In the genomic region with DNA sequence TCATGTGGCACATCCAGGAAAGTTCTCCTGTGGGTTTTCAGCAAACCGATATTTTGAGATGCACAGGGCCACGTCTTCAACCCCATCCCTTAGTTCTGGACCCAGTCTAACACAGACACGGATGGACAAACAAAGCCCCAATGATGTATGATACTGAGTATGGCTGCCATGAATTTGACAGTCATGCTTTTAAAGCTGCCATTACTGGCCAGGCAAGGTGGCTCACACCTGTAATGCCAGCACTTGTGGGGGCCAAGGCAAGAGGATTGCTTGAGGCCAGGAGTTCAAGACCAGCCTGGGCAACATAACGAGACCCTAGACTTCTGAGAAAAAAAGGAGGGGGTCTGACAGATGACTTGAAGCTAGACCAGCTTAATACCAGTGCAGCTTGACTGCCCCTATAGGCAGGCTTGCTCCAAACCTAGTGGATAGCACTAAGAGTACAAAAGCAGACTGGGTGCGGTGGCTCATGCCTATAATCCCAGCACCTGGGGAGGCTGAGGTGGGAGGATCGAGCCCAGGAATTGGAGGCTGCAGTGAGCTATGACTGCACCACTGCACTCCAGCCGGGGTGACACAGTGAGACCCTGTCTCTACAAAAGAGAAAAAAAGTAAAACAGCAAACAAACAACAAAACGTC, we compare ENCODE assay signal across 8 cellular contexts. TPM values are rescaled to one million over a fixed set of nuclear protein-coding genes. Genes with fewer than 3 reads are reported as not detected.
DNase-seq lines count a peak whose midpoint lies in the region; ATAC-seq and TF ChIP-seq lines count a peak whose summit lies in the region.
"Had no signal": no experiment of that assay in that cellular context is flagged by ENCODE, and none has a peak within 500 bp of the region (broad histone marks: within the 10 kb centered on the region; RNA-seq: fewer than 3 reads in every experiment).

No MANE protein-coding gene starts in this region.

- no peaks in the 10 kb centered on the region for H3K4me1 ChIP-seq in tibial nerve
- H3K4me1 ChIP-seq: body of pancreas had no signal

- no peak overlapping the region for H3K27ac ChIP-seq in tibial nerve
- H3K27ac ChIP-seq: body of pancreas had no signal

- no peaks in the 10 kb centered on the region for H3K27me3 ChIP-seq in tibial nerve
- H3K27me3 ChIP-seq: body of pancreas had no signal

- WGBS in tibial nerve, 2 donors = 66 to 68% methylated on average over 8 of the region's 8 CpGs

- TF ChIP-seq CTCF in tibial nerve (IDR thresholded peaks at IDR 0.05) = no peak

- TF ChIP-seq POLR2A in tibial nerve (IDR thresholded peaks at IDR 0.05) = no peak

- no peaks in the 10 kb centered on the region for H3K36me3 ChIP-seq in tibial nerve

- intact Hi-C loops in left colon (cut with DNase I, micrococcal nuclease) = no loop called here

- H3K4me3 ChIP-seq in tibial nerve = no peak overlapping the region
- H3K4me3 ChIP-seq: body of pancreas had no signal

- TF ChIP-seq EP300 in tibial nerve (IDR thresholded peaks at IDR 0.05) = no peak

- no peaks in the 10 kb centered on the region for H3K9me3 ChIP-seq in tibial nerve
- H3K9me3 ChIP-seq: body of pancreas had no signal

- peak; percentile 13 for DNase-seq in DMS53 (lab: John Stamatoyannopoulos, UW)
- no peak for DNase-seq in DMS53 treated with DMSO at 0.1 percent for 48 hours (lab: John Stamatoyannopoulos, UW; ENCODE audit: unreplicated experiment)
- DNase-seq in OCI-M1 (lab: John Stamatoyannopoulos, UW) = peak; percentile 37
- DNase-seq in left colon = no peak
- no peak for DNase-seq in tibial nerve (ENCODE audit: low spot score in 2 of 2)
- DNase-seq in NCI-H128 (lab: John Stamatoyannopoulos, UW; ENCODE audit: unreplicated experiment) = no peak
- DNase-seq: activated CD4-positive, CD25-positive, alpha-beta regulatory T cell treated with anti-CD3 and anti-CD28 coated beads, Interleukin-2, amount 50 U/mL, for 72 hours; body of pancreas had no signal

- peak; percentile 47 for ATAC-seq in left colon
- ATAC-seq: body of pancreas had no signal

RNA-seq across cellular contexts. Expression of a gene that starts 10.8 kb away (rescaled TPM):
- total RNA-seq in left colon = 10 to 100 TPM; 12.3 to 15.2 TPM
- total RNA-seq in tibial nerve = 10 to 100 TPM; 14.7 to 22.2 (median 17.1) TPM

RNA-seq across cellular contexts. Expression of a gene that starts 35.7 kb away (rescaled TPM):
- 10 to 100 TPM; 82.9 to 99.8 TPM for total RNA-seq in left colon
- total RNA-seq in tibial nerve = 100 to 1,000 TPM in 1 of 4 donors, 10 to 100 TPM in 3; 71.7 to 127 (median 91.5) TPM

RNA-seq across cellular contexts. Expression of a gene that starts 35.9 kb away (rescaled TPM):
- total RNA-seq in left colon (1 to 10 TPM; 5.9 to 7.8 TPM), tibial nerve (10 to 100 TPM in 1 of 4 donors, 1 to 10 TPM in 3; 3.7 to 12.6 (median 8.2) TPM)

RNA-seq across cellular contexts. Expression of a gene that starts 49.6 kb away (rescaled TPM):
- total RNA-seq in left colon (10 to 100 TPM; 38.0 to 42.8 TPM), tibial nerve (10 to 100 TPM; 29.9 to 46.2 (median 33.3) TPM)

Comparison
In these comparisons a context has a peak if more than half of its experiments do, and no peak if none do; other contexts are left out.
1. DNase-seq: peak in DMS53 (single experiment) and OCI-M1 (single experiment); none in DMS53 treated with DMSO at 0.1 percent for 48 hours (single experiment), left colon (0 of 2), tibial nerve (0 of 2) and NCI-H128 (single experiment).